Comparison of ENCODE assay signal across 1 cellular context in genomic region chr6:29943053-29943966, GRCh38.
TF ChIP-seq lines count a peak whose summit lies in the region.

No MANE protein-coding gene starts in this region.

TF ChIP-seq in HEK293, 187 proteins besides CTCF, POLR2A, EP300 and RAD21 (continued from another document):
- TF ChIP-seq PRDM2 (tag by site-specific recombination; IDR thresholded peaks at IDR 0.05; ENCODE audit: borderline replicate concordance) (no peak), KLF10 (tag by site-specific recombination; IDR thresholded peaks at IDR 0.05) (no peak), ZNF114 (tag by site-specific recombination; IDR thresholded peaks at IDR 0.05) (no peak), FEZF1 (tag by site-specific recombination; IDR thresholded peaks at IDR 0.05) (no peak)
